ENCODE assay signal across 8 cellular contexts in the genomic region with DNA sequence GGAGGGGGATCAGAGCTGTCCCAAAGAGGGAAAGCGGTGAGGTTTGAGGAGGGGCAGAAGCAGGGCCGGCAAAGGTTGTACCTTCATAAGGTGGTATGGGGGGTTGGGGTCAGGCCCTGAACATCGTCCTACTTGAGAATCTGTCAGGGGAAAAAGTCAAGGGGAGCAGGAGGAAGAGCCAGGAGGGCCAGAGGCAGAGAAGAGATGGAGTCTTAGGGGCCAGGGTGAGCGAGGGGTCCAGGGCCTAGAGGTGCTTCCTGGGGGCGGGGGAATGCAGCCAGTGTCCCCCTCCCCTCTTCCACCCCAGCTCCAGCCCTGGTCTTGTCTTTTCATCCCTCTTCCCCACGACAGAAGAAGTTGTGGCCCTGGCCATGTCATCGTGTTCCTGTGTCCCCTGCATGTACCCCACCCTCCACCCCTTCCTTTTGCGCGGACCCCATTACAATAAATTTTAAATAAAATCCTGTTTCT. TPM values are rescaled to one million over a fixed set of nuclear protein-coding genes. Genes with fewer than 3 reads are reported as not detected.
DNase-seq lines count a peak whose midpoint lies in the region; ATAC-seq, FAIRE-seq and TF ChIP-seq lines count a peak whose summit lies in the region.

No MANE protein-coding gene starts in this region.

- dilution Hi-C loops in endothelial cell of umbilical vein (cut with MboI; ENCODE audit: extremely low pct_ligation_motif_present, low sequenced_read_pairs): no loop called here

- peaks cover 53% of the 10 kb centered on the region for H3K4me1 ChIP-seq in OCI-LY7 (ENCODE audit: insufficient read depth, low read length, poor library complexity, severe bottlenecking)
- H3K4me1 ChIP-seq in endothelial cell of umbilical vein (ENCODE audit: control insufficient read depth, extremely low read depth, insufficient read depth, low read length): peaks cover 47% of the 10 kb centered on the region
- peaks cover 27% of the 10 kb centered on the region for H3K4me1 ChIP-seq in prostate gland (replicated peaks)

- no peaks in the 10 kb centered on the region for H3K9me1 ChIP-seq in endothelial cell of umbilical vein (replicated peaks; ENCODE audit: control insufficient read depth, extremely low read depth, insufficient read depth, low read length)

- TF ChIP-seq POLR2A in endothelial cell of umbilical vein (IDR thresholded peaks at IDR 0.05; ENCODE audit: low read depth, low read length) (no peak), prostate gland (IDR thresholded peaks at IDR 0.05) (no peak)

- H3K36me3 ChIP-seq in OCI-LY7 (ENCODE audit: insufficient read depth, low read length) (peaks cover 42% of the 10 kb centered on the region), endothelial cell of umbilical vein (ENCODE audit: control insufficient read depth in 2 of 2, extremely low read depth in 1 of 2, insufficient read depth in 2 of 2, low read length in 2 of 2) (peaks cover 0 to 14% of the 10 kb centered on the region in 2 experiments), prostate gland (peaks cover 0 to 2% of the 10 kb centered on the region in 2 donors)

- ATAC-seq in HG02981 (IDR thresholded peaks at IDR 0.05; ENCODE audit: unreplicated experiment) (no peak), HG03521 (IDR thresholded peaks at IDR 0.05; ENCODE audit: unreplicated experiment) (no peak)

- H3K4me3 Mint-ChIP-seq in Calu3 (ENCODE audit: low read depth, unreplicated experiment): peak overlapping the region; percentile 81

- H3K27me3 ChIP-seq in endothelial cell of umbilical vein (ENCODE audit: control insufficient read depth in 2 of 2, insufficient read depth in 2 of 2, low read length in 2 of 2): no peaks in the 10 kb centered on the region
- H3K27me3 ChIP-seq in prostate gland (replicated peaks; ENCODE audit: insufficient read depth): no peaks in the 10 kb centered on the region

- H3K9ac ChIP-seq in endothelial cell of umbilical vein (replicated peaks; ENCODE audit: extremely low read depth, insufficient read depth, low read length): no peak overlapping the region

- BruUV-seq in Calu3 (replicated peaks; lab: Mats Ljungman, UMichigan): TSS peak; percentile 54
- BruUV-seq in OCI-LY7 (replicated peaks; lab: Mats Ljungman, UMichigan): TSS peak; percentile 96
- TSS peak; percentile 31 for BruUV-seq in endothelial cell of umbilical vein (replicated peaks; lab: Mats Ljungman, UMichigan)

- H4K20me1 ChIP-seq in OCI-LY7 (ENCODE audit: insufficient read depth, low read length): peaks cover 18% of the 10 kb centered on the region
- H4K20me1 ChIP-seq in endothelial cell of umbilical vein (replicated peaks; ENCODE audit: control insufficient read depth, extremely low read depth, insufficient read depth, low read length): no peaks in the 10 kb centered on the region

- peaks cover 15% of the 10 kb centered on the region; the same call in 1 of the 2 replicates for H3K79me2 ChIP-seq in OCI-LY7 (ENCODE audit: insufficient read depth, low read depth, low read length)
- peaks cover 29% of the 10 kb centered on the region for H3K79me2 ChIP-seq in endothelial cell of umbilical vein (ENCODE audit: control insufficient read depth, insufficient read depth, low read length)

- no peaks in the 10 kb centered on the region for H3K9me2 ChIP-seq in OCI-LY7 (ENCODE audit: insufficient read depth, low read length)

- intact Hi-C loops in Calu3 (cut with micrococcal nuclease; ENCODE audit: unreplicated experiment): loop anchor here (10.0 kb wide), 1 partner anchor 106 kb away; no protein-coding TSS in a partner anchor
- intact Hi-C loops in OCI-LY7 (cut with micrococcal nuclease; ENCODE audit: unreplicated experiment): no loop called here
- intact Hi-C loops in endothelial cell of umbilical vein (cut with micrococcal nuclease): loop anchor here (1.0 to 2.0 kb wide), 2 partner anchors 52 to 186 kb away; a partner anchor contains a TSS
- intact Hi-C loops in prostate gland (cut with DNase I): loop anchor here (5.0 kb wide), 1 partner anchor 187 kb away; a partner anchor contains a TSS

- no peaks in the 10 kb centered on the region for H3K9me3 Mint-ChIP-seq in Calu3 (ENCODE audit: low read depth, unreplicated experiment)

- POLR2A ChIA-PET in OCI-LY7 (lab: Charles Lee): no interaction called here
- POLR2A ChIA-PET in endothelial cell of umbilical vein (lab: Charles Lee): no interaction called here

- CTCF ChIA-PET in Calu3 (lab: Charles Lee): interaction anchor here (0.5 kb wide), 1 partner anchor 12 kb away, joined by 4 read pairs; no protein-coding TSS in a partner anchor
- CTCF ChIA-PET in OCI-LY7 (lab: Charles Lee; ENCODE audit: unreplicated experiment): no interaction called here
- CTCF ChIA-PET in endothelial cell of umbilical vein (lab: Charles Lee): interaction anchor here (0.6 to 4.0 kb wide), 2 partner anchors 38 to 222 kb away, joined by 3 to 29 read pairs; no protein-coding TSS in a partner anchor

- no peak for FAIRE-seq in endothelial cell of umbilical vein (lab: Jason Lieb, UNC)

- H3K27ac Mint-ChIP-seq in Calu3 (ENCODE audit: unreplicated experiment): peak overlapping the region; percentile 28

- no peak for TF ChIP-seq CTCF in Calu3 (IDR thresholded peaks at IDR 0.05; ENCODE audit: unreplicated experiment)
- TF ChIP-seq CTCF in OCI-LY7 (conservative IDR thresholded peaks at IDR 0.05; ENCODE audit: low read length): no peak
- no peak for TF ChIP-seq CTCF in endothelial cell of umbilical vein (IDR thresholded peaks at IDR 0.05; ENCODE audit: extremely low read depth in 1 of 2, insufficient read depth in 1 of 2, low read depth in 1 of 2, low read length in 2 of 2)
- no peak for TF ChIP-seq CTCF in prostate gland (IDR thresholded peaks at IDR 0.05)

- H2AFZ ChIP-seq in OCI-LY7 (ENCODE audit: low read length) (no peak overlapping the region), endothelial cell of umbilical vein (ENCODE audit: low read depth, low read length) (no peak overlapping the region)

- H3K9me3 ChIP-seq in OCI-LY7 (ENCODE audit: low read length): no peaks in the 10 kb centered on the region
- no peaks in the 10 kb centered on the region for H3K9me3 ChIP-seq in endothelial cell of umbilical vein (replicated peaks; ENCODE audit: control insufficient read depth, insufficient read depth, low read length)
- H3K9me3 ChIP-seq in prostate gland: no peaks in the 10 kb centered on the region

- H3K4me3 ChIP-seq in OCI-LY7 (ENCODE audit: low read depth, low read length, poor library complexity, severe bottlenecking): peak overlapping the region; percentile 83
- H3K4me3 ChIP-seq in endothelial cell of umbilical vein (replicated peaks in 1 of 3; ENCODE audit: insufficient read depth in 1 of 3, low read depth in 1 of 3, low read length in 3 of 3): no peak overlapping the region
- H3K4me3 ChIP-seq in prostate gland: peak overlapping the region in 1 of 2 donors; percentile 44

- peaks cover 82% of the 10 kb centered on the region for H3K36me3 Mint-ChIP-seq in Calu3 (ENCODE audit: insufficient read depth, unreplicated experiment)

- H3K27me3 Mint-ChIP-seq in Calu3 (ENCODE audit: unreplicated experiment): peaks cover 39% of the 10 kb centered on the region

- WGBS in prostate gland: 22% methylated on average over 9 of the region's 9 CpGs

- H3K4me1 Mint-ChIP-seq in Calu3 (ENCODE audit: low read depth, unreplicated experiment): peaks cover 32% of the 10 kb centered on the region

- H3K27ac ChIP-seq in OCI-LY7 (ENCODE audit: low read depth, low read length, poor library complexity, severe bottlenecking): peak overlapping the region; percentile 16
- H3K27ac ChIP-seq in endothelial cell of umbilical vein (ENCODE audit: insufficient read depth, low read depth, low read length): no peak overlapping the region
- H3K27ac ChIP-seq in prostate gland: peak overlapping the region; percentile 91

- no peak for DNase-seq in Calu3
- DNase-seq in OCI-LY7 (ENCODE audit: low spot score): no peak
- DNase-seq in endothelial cell of umbilical vein (ENCODE audit: low read depth, low spot score): no peak
- DNase-seq in prostate gland (ENCODE audit: low spot score): no peak
- no peak for DNase-seq in anterior cingulate cortex (lab: John Stamatoyannopoulos, UW)
- no peak for DNase-seq in SHP77 (lab: John Stamatoyannopoulos, UW)

- H3K4me2 ChIP-seq in OCI-LY7 (ENCODE audit: low read length) (peak overlapping the region; percentile 93), endothelial cell of umbilical vein (ENCODE audit: insufficient read depth, low read length) (peak overlapping the region; percentile 3)

RNA-seq across cellular contexts. Expression of a gene that starts 1.3 kb away (rescaled TPM):
- total RNA-seq in Calu3 (2022): 0.78 and 1.8 TPM in 2 replicates
- 0.09 TPM in 1 of 2 replicates, not detected in the other for total RNA-seq in OCI-LY7 (2014; rRNA removed; shearing (Covaris generic))
- 3.2 and 3.4 TPM in 2 replicates for total RNA-seq in OCI-LY7 (2022)
- 2.3 and 3.3 TPM in 2 replicates for total RNA-seq in endothelial cell of umbilical vein
- 3.3 and 3.4 TPM in 2 replicates for polyA plus RNA-seq in endothelial cell of umbilical vein
- polyA plus RNA-seq in endothelial cell of umbilical vein (2011; cell fraction: cytosol; rRNA removed): 0.41 and 0.66 TPM in 2 replicates
- polyA plus RNA-seq in endothelial cell of umbilical vein (2011; cell fraction: nucleus; rRNA removed): 18.1 and 20.0 TPM in 2 replicates
- 1.0 and 1.4 TPM in 2 replicates for polyA plus RNA-seq in endothelial cell of umbilical vein (2012)
- polyA minus RNA-seq in endothelial cell of umbilical vein: 1.1 and 1.9 TPM in 2 replicates
- not detected for polyA minus RNA-seq in endothelial cell of umbilical vein (2011; cell fraction: cytosol; rRNA and poly(A)+ RNA removed)
- polyA minus RNA-seq in endothelial cell of umbilical vein (2011; cell fraction: nucleus; rRNA and poly(A)+ RNA removed): 2.9 and 3.8 TPM in 2 replicates
- 10 to 100 TPM in 1 of 2 donors, 1 to 10 TPM in 1; 6.6 to 19.2 TPM for total RNA-seq in prostate gland

RNA-seq across cellular contexts. Expression of a gene that starts 4.4 kb away (rescaled TPM):
- total RNA-seq in Calu3 (2022) (230 and 257 TPM in 2 replicates), OCI-LY7 (2022) (484 and 531 TPM in 2 replicates), endothelial cell of umbilical vein (311 TPM in 2 replicates), prostate gland (100 to 1,000 TPM; 180 to 188 TPM)
- total RNA-seq in OCI-LY7 (2014; rRNA removed; shearing (Covaris generic)): 384 and 471 TPM in 2 replicates
- polyA plus RNA-seq in endothelial cell of umbilical vein: 165 and 212 TPM in 2 replicates
- 204 and 249 TPM in 2 replicates for polyA plus RNA-seq in endothelial cell of umbilical vein (2011; cell fraction: cytosol; rRNA removed)
- polyA plus RNA-seq in endothelial cell of umbilical vein (2011; cell fraction: nucleus; rRNA removed): 129 and 147 TPM in 2 replicates
- polyA plus RNA-seq in endothelial cell of umbilical vein (2012): 303 and 323 TPM in 2 replicates
- polyA minus RNA-seq in endothelial cell of umbilical vein: 291 and 342 TPM in 2 replicates
- polyA minus RNA-seq in endothelial cell of umbilical vein (2011; cell fraction: cytosol; rRNA and poly(A)+ RNA removed): 395 TPM
- 51.4 and 56.6 TPM in 2 replicates for polyA minus RNA-seq in endothelial cell of umbilical vein (2011; cell fraction: nucleus; rRNA and poly(A)+ RNA removed)

RNA-seq across cellular contexts. Expression of a gene that starts 5.2 kb away (rescaled TPM):
- total RNA-seq in Calu3 (2022) (30.4 and 32.0 TPM in 2 replicates), OCI-LY7 (2022) (43.4 and 51.7 TPM in 2 replicates), endothelial cell of umbilical vein (24.2 and 26.3 TPM in 2 replicates), prostate gland (10 to 100 TPM; 64.3 to 64.4 TPM)
- 59.4 and 62.7 TPM in 2 replicates for total RNA-seq in OCI-LY7 (2014; rRNA removed; shearing (Covaris generic))
- polyA plus RNA-seq in endothelial cell of umbilical vein: 13.0 and 15.9 TPM in 2 replicates
- polyA plus RNA-seq in endothelial cell of umbilical vein (2011; cell fraction: cytosol; rRNA removed): 16.6 and 17.6 TPM in 2 replicates
- polyA plus RNA-seq in endothelial cell of umbilical vein (2011; cell fraction: nucleus; rRNA removed): 18.8 and 20.0 TPM in 2 replicates
- polyA plus RNA-seq in endothelial cell of umbilical vein (2012): 18.5 and 20.4 TPM in 2 replicates
- polyA minus RNA-seq in endothelial cell of umbilical vein: 3.8 and 4.2 TPM in 2 replicates
- polyA minus RNA-seq in endothelial cell of umbilical vein (2011; cell fraction: cytosol; rRNA and poly(A)+ RNA removed): 16.0 TPM
- polyA minus RNA-seq in endothelial cell of umbilical vein (2011; cell fraction: nucleus; rRNA and poly(A)+ RNA removed): 4.1 and 5.2 TPM in 2 replicates

RNA-seq across cellular contexts. Expression of a gene that starts 9.5 kb away (rescaled TPM):
- total RNA-seq in Calu3 (2022): 164 and 215 TPM in 2 replicates
- total RNA-seq in OCI-LY7 (2014; rRNA removed; shearing (Covaris generic)): 4.0 and 6.3 TPM in 2 replicates
- total RNA-seq in OCI-LY7 (2022): 6.8 and 8.1 TPM in 2 replicates
- 116 and 118 TPM in 2 replicates for total RNA-seq in endothelial cell of umbilical vein
- 47.0 and 49.8 TPM in 2 replicates for polyA plus RNA-seq in endothelial cell of umbilical vein
- 45.7 and 48.2 TPM in 2 replicates for polyA plus RNA-seq in endothelial cell of umbilical vein (2011; cell fraction: cytosol; rRNA removed)
- polyA plus RNA-seq in endothelial cell of umbilical vein (2011; cell fraction: nucleus; rRNA removed): 118 and 126 TPM in 2 replicates
- polyA plus RNA-seq in endothelial cell of umbilical vein (2012): 154 and 197 TPM in 2 replicates
- polyA minus RNA-seq in endothelial cell of umbilical vein: 123 and 214 TPM in 2 replicates
- polyA minus RNA-seq in endothelial cell of umbilical vein (2011; cell fraction: cytosol; rRNA and poly(A)+ RNA removed): 47.5 TPM
- 42.1 and 68.7 TPM in 2 replicates for polyA minus RNA-seq in endothelial cell of umbilical vein (2011; cell fraction: nucleus; rRNA and poly(A)+ RNA removed)
- total RNA-seq in prostate gland: 100 to 1,000 TPM in 1 of 2 donors, 10 to 100 TPM in 1; 59.3 to 247 TPM

RNA-seq across cellular contexts. Expression of a gene that starts 20.2 kb away (rescaled TPM):
- 130 and 134 TPM in 2 replicates for total RNA-seq in Calu3 (2022)
- 315 and 339 TPM in 2 replicates for total RNA-seq in OCI-LY7 (2014; rRNA removed; shearing (Covaris generic))
- 232 and 253 TPM in 2 replicates for total RNA-seq in OCI-LY7 (2022)
- total RNA-seq in endothelial cell of umbilical vein: 82.3 and 90.0 TPM in 2 replicates
- 67.3 and 67.9 TPM in 2 replicates for polyA plus RNA-seq in endothelial cell of umbilical vein
- polyA plus RNA-seq in endothelial cell of umbilical vein (2011; cell fraction: cytosol; rRNA removed): 68.7 and 72.0 TPM in 2 replicates
- polyA plus RNA-seq in endothelial cell of umbilical vein (2011; cell fraction: nucleus; rRNA removed): 198 and 265 TPM in 2 replicates
- polyA plus RNA-seq in endothelial cell of umbilical vein (2012): 27.8 and 49.7 TPM in 2 replicates
- 71.8 and 80.2 TPM in 2 replicates for polyA minus RNA-seq in endothelial cell of umbilical vein
- 95.7 TPM for polyA minus RNA-seq in endothelial cell of umbilical vein (2011; cell fraction: cytosol; rRNA and poly(A)+ RNA removed)
- polyA minus RNA-seq in endothelial cell of umbilical vein (2011; cell fraction: nucleus; rRNA and poly(A)+ RNA removed): 55.3 and 92.1 TPM in 2 replicates
- 10 to 100 TPM; 58.5 to 89.6 TPM for total RNA-seq in prostate gland
